In genomic region chr16:6267682-6268081, GRCh38 we compare ENCODE assay signal across 25 cellular contexts.
"Had no signal": no experiment of that assay in that cellular context is flagged by ENCODE, and none has a peak within 500 bp of the region (broad histone marks: within the 10 kb centered on the region; RNA-seq: fewer than 3 reads in every experiment).

No MANE protein-coding gene starts in this region.

- H3K4me1 Mint-ChIP-seq: immature natural killer cell; naive thymus-derived CD8-positive, alpha-beta T cell; nephron; stimulated activated effector memory CD8-positive, alpha-beta T cell treated with anti-CD3 and anti-CD28 coated beads, Interleukin-12 subunit alpha, Interleukin-12 subunit beta, amount 100 ng/mL, for 72 hours had no signal

- H3K27ac Mint-ChIP-seq: immature natural killer cell; naive thymus-derived CD8-positive, alpha-beta T cell; nephron; progenitor cell of endocrine pancreas; stimulated activated effector memory CD8-positive, alpha-beta T cell treated with anti-CD3 and anti-CD28 coated beads, Interleukin-12 subunit alpha, Interleukin-12 subunit beta, amount 100 ng/mL, for 72 hours; stimulated activated naive CD8-positive, alpha-beta T cell treated with anti-CD3 and anti-CD28 coated beads, Interleukin-15, Interleukin-2, amounts not matched to agents 100 ng/mL and 50 ng/mL, for 24 hours had no signal

- H3K27me3 Mint-ChIP-seq: naive thymus-derived CD8-positive, alpha-beta T cell; stimulated activated naive CD8-positive, alpha-beta T cell treated with anti-CD3 and anti-CD28 coated beads, Interleukin-15, Interleukin-2, amounts not matched to agents 100 ng/mL and 50 ng/mL, for 24 hours had no signal

- DNase-seq: hypothalamus; immature natural killer cell; kidney; left colon; left lung; lower lobe of right lung; mammary epithelial cell; mesenchymal stem cell; naive thymus-derived CD8-positive, alpha-beta T cell; ovary; sigmoid colon; small intestine; spleen; stimulated activated CD4-positive, alpha-beta T cell treated with anti-CD3 and anti-CD28 coated beads, Interleukin-4, amount 100 ng/mL, for 24 hours; stimulated activated naive CD4-positive, alpha-beta T cell; tibial artery; trophoblast cell; upper lobe of right lung had no signal

- H3K27me3 ChIP-seq: left lung, ovary, right atrium auricular region, sigmoid colon, spleen, suprapubic skin, tibial artery, upper lobe of right lung had no signal

- H3K36me3 ChIP-seq: left lung, lower lobe of right lung, ovary, right atrium auricular region, sigmoid colon, spleen, suprapubic skin, thoracic aorta, tibial artery, upper lobe of right lung had no signal

- H3K4me3 ChIP-seq: left lung, lower lobe of right lung, ovary, right atrium auricular region, sigmoid colon, spleen, suprapubic skin, thoracic aorta, tibial artery, upper lobe of right lung had no signal

- H3K9me3 Mint-ChIP-seq: nephron had no signal

- H3K27ac ChIP-seq: left lung, lower lobe of right lung, ovary, right atrium auricular region, sigmoid colon, spleen, suprapubic skin, thoracic aorta, tibial artery, upper lobe of right lung had no signal

- H3K36me3 Mint-ChIP-seq: immature natural killer cell; stimulated activated effector memory CD8-positive, alpha-beta T cell treated with anti-CD3 and anti-CD28 coated beads, Interleukin-12 subunit alpha, Interleukin-12 subunit beta, amount 100 ng/mL, for 72 hours had no signal

- H3K4me1 ChIP-seq: left lung, lower lobe of right lung, right atrium auricular region, sigmoid colon, spleen, suprapubic skin, tibial artery, upper lobe of right lung had no signal

- ATAC-seq: left colon; left lung; lower lobe of right lung; naive thymus-derived CD8-positive, alpha-beta T cell; stimulated activated effector memory CD8-positive, alpha-beta T cell treated with anti-CD3 and anti-CD28 coated beads, Interleukin-12 subunit alpha, Interleukin-12 subunit beta, amount 100 ng/mL, for 72 hours; upper lobe of right lung had no signal

- H3K4me3 Mint-ChIP-seq: immature natural killer cell; naive thymus-derived CD8-positive, alpha-beta T cell; nephron; stimulated activated effector memory CD8-positive, alpha-beta T cell treated with anti-CD3 and anti-CD28 coated beads, Interleukin-12 subunit alpha, Interleukin-12 subunit beta, amount 100 ng/mL, for 72 hours; stimulated activated naive CD8-positive, alpha-beta T cell treated with anti-CD3 and anti-CD28 coated beads, Interleukin-15, Interleukin-2, amounts not matched to agents 100 ng/mL and 50 ng/mL, for 24 hours had no signal

- H3K9me3 ChIP-seq: left lung, lower lobe of right lung, ovary, right atrium auricular region, sigmoid colon, thoracic aorta, tibial artery, upper lobe of right lung had no signal
